In the genomic region with DNA sequence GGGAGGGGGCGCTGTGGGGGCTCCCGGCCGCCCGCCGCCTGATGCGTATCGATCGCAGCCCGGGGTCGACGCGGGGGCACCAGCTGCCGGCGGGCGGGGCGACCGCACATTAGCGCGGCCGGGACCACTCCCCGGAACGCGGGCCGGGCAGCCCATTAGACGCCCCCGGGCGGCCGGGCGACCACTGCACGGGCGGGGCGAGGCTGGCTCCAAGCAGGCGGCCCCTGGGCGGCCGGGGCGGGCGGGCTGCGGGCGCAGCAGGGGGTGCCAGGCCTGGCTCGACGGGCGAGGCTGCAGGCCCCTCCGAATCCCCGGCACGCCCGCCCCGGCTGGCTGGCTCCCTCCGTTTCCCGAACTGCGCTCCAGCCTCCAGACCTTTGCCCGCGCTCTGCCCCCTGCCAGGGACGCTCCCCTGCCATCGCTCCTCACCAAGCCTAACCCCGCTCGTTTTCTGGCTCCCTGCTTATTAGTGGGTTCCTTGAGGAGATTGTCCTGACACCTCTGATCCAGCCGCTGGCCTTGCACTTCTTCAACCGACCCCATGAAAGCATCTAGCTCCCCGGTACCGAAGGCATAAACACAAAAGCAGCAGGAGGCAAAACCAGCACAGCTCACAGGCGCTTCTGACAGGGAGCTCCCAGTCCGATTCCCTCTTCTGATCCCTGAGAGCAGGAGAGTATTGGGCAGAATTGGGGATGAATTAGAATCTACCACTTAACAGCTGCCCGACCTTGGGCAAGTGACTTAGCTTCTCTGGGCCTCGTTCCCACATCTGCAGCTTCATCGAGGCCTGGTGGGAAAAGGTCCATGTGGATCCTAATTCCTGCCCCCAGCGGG, we compare ENCODE assay signal across 2 cellular contexts.
TF ChIP-seq lines count a peak whose summit lies in the region.

No MANE protein-coding gene starts in this region.

TF ChIP-seq in SK-N-SH, 30 proteins besides CTCF, POLR2A, EP300 and RAD21 (continued from another document):
- TF ChIP-seq, protein P1, sequence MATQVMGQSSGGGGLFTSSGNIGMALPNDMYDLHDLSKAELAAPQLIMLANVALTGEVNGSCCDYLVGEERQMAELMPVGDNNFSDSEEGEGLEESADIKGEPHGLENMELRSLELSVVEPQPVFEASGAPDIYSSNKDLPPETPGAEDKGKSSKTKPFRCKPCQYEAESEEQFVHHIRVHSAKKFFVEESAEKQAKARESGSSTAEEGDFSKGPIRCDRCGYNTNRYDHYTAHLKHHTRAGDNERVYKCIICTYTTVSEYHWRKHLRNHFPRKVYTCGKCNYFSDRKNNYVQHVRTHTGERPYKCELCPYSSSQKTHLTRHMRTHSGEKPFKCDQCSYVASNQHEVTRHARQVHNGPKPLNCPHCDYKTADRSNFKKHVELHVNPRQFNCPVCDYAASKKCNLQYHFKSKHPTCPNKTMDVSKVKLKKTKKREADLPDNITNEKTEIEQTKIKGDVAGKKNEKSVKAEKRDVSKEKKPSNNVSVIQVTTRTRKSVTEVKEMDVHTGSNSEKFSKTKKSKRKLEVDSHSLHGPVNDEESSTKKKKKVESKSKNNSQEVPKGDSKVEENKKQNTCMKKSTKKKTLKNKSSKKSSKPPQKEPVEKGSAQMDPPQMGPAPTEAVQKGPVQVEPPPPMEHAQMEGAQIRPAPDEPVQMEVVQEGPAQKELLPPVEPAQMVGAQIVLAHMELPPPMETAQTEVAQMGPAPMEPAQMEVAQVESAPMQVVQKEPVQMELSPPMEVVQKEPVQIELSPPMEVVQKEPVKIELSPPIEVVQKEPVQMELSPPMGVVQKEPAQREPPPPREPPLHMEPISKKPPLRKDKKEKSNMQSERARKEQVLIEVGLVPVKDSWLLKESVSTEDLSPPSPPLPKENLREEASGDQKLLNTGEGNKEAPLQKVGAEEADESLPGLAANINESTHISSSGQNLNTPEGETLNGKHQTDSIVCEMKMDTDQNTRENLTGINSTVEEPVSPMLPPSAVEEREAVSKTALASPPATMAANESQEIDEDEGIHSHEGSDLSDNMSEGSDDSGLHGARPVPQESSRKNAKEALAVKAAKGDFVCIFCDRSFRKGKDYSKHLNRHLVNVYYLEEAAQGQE (IDR thresholded peaks at IDR 0.05; ENCODE audit: low read depth, low read length), result no peak
- no peak for TF ChIP-seq MXI1 (IDR thresholded peaks at IDR 0.05; ENCODE audit: low read depth, low read length)
- TF ChIP-seq, protein P2, sequence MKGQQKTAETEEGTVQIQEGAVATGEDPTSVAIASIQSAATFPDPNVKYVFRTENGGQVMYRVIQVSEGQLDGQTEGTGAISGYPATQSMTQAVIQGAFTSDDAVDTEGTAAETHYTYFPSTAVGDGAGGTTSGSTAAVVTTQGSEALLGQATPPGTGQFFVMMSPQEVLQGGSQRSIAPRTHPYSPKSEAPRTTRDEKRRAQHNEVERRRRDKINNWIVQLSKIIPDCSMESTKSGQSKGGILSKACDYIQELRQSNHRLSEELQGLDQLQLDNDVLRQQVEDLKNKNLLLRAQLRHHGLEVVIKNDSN (IDR thresholded peaks at IDR 0.05; ENCODE audit: borderline replicate concordance, low read depth), result no peak
- no peak for TF ChIP-seq ELF1 (IDR thresholded peaks at IDR 0.05)
TF ChIP-seq in SK-N-SH: peak in this region for 0.

TF ChIP-seq in SK-N-SH treated with all-trans-retinoic acid at 6 μM for 48 hours, 23 proteins besides CTCF, POLR2A, EP300 and RAD21 (continued from another document):
- TF ChIP-seq, protein P3, sequence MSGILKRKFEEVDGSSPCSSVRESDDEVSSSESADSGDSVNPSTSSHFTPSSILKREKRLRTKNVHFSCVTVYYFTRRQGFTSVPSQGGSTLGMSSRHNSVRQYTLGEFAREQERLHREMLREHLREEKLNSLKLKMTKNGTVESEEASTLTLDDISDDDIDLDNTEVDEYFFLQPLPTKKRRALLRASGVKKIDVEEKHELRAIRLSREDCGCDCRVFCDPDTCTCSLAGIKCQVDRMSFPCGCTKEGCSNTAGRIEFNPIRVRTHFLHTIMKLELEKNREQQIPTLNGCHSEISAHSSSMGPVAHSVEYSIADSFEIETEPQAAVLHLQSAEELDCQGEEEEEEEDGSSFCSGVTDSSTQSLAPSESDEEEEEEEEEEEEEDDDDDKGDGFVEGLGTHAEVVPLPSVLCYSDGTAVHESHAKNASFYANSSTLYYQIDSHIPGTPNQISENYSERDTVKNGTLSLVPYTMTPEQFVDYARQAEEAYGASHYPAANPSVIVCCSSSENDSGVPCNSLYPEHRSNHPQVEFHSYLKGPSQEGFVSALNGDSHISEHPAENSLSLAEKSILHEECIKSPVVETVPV (CRISPR knock-in tag; IDR thresholded peaks at IDR 0.05), result no peak
- TF ChIP-seq ESRRG (CRISPR knock-in tag; IDR thresholded peaks at IDR 0.05), result no peak
